ENCODE assay signal across 17 cellular contexts in the genomic region with DNA sequence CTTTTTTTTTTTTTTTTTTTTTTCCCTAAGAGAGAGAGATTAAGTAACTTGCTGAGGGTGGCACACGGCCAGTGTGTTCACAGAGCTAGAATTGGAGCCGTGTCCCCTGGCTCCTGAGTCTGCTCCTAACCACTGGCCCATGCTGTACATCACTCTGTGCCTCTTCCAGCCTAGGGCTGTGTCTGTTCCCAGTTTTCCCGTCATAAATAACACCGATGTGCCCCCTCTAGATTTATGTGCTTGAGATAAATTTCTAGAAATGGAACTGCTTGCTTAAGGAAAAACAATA. TPM values are rescaled to one million over a fixed set of nuclear protein-coding genes. Genes with fewer than 3 reads are reported as not detected.
A peak's percentile ranks its signal among the peaks of the same experiment; 100 is the strongest.
DNase-seq lines count a peak whose midpoint lies in the region; ATAC-seq and TF ChIP-seq lines count a peak whose summit lies in the region.
"Had no signal": no experiment of that assay in that cellular context is flagged by ENCODE, and none has a peak within 500 bp of the region (broad histone marks: within the 10 kb centered on the region; RNA-seq: fewer than 3 reads in every experiment).

No MANE protein-coding gene starts in this region.

- CTCF ChIA-PET in mammary epithelial cell (lab: Charles Lee; ENCODE audit: low non-redundant PET) (no interaction called here), MCF 10A (lab: Yijun Ruan, JAX) (no interaction called here)
- CTCF ChIA-PET in naive thymus-derived CD4-positive, alpha-beta T cell (lab: Charles Lee): no interaction called here

- H3K9me2 ChIP-seq in hepatocyte (replicated peaks; ENCODE audit: insufficient read depth): no peaks in the 10 kb centered on the region

- no peaks in the 10 kb centered on the region for H3K27me3 Mint-ChIP-seq in MCF 10A (ENCODE audit: insufficient read depth, unreplicated experiment)
- H3K27me3 Mint-ChIP-seq in naive thymus-derived CD4-positive, alpha-beta T cell: no peaks in the 10 kb centered on the region

- H3K4me2 ChIP-seq in mammary epithelial cell (ENCODE audit: insufficient read depth, low read depth, low read length) (peak overlapping the region; percentile 59), mesenchymal stem cell (ENCODE audit: low read length, poor library complexity, severe bottlenecking) (no peak overlapping the region), hepatocyte (no peak overlapping the region)
- H3K4me2 ChIP-seq: BLaER1 treated with 17β-estradiol and CSF1 and Interleukin-3, amounts not matched to agents 10 nM and 100 nM had no signal

- H3K9me3 ChIP-seq in mammary epithelial cell (replicated peaks; ENCODE audit: insufficient read depth, low read length): peaks cover 5% of the 10 kb centered on the region
- peaks cover 32% of the 10 kb centered on the region for H3K9me3 ChIP-seq in mesenchymal stem cell (ENCODE audit: control insufficient read depth, low read length)
- H3K9me3 ChIP-seq in tibial nerve: peaks cover 0 to 26% (median 9%) of the 10 kb centered on the region in 4 donors
- peaks cover 0 to 19% (median 0%) of the 10 kb centered on the region in 3 experiments for H3K9me3 ChIP-seq in naive thymus-derived CD4-positive, alpha-beta T cell (ENCODE audit: control insufficient read depth in 2 of 3, low read length in 3 of 3)
- peaks cover 8% of the 10 kb centered on the region for H3K9me3 ChIP-seq in hepatocyte (ENCODE audit: low read depth)

- H3K27ac ChIP-seq in mammary epithelial cell (ENCODE audit: insufficient read depth, low read depth, low read length) (no peak overlapping the region), mesenchymal stem cell (ENCODE audit: low read length, poor library complexity, severe bottlenecking) (no peak overlapping the region), tibial nerve (no peak overlapping the region), hepatocyte (no peak overlapping the region)
- no peak overlapping the region for H3K27ac ChIP-seq in naive thymus-derived CD4-positive, alpha-beta T cell (ENCODE audit: low read depth, low read length)
- H3K27ac ChIP-seq: 22Rv1; BLaER1 treated with 17β-estradiol and CSF1 and Interleukin-3, amounts not matched to agents 10 nM and 100 nM; Peyer's patch had no signal

- H3K4me1 ChIP-seq in mammary epithelial cell (ENCODE audit: insufficient read depth, low read length) (peaks cover 20% of the 10 kb centered on the region), mesenchymal stem cell (ENCODE audit: control insufficient read depth, insufficient read depth, low read depth, low read length) (peaks cover 2% of the 10 kb centered on the region), tibial nerve (peaks cover 0 to 15% (median 0%) of the 10 kb centered on the region in 4 donors), hepatocyte (ENCODE audit: insufficient read depth) (no peaks in the 10 kb centered on the region)
- H3K4me1 ChIP-seq in naive thymus-derived CD4-positive, alpha-beta T cell (ENCODE audit: control insufficient read depth in 2 of 2, insufficient read depth in 2 of 2, low read length in 2 of 2): no peaks in the 10 kb centered on the region
- H3K4me1 ChIP-seq: Peyer's patch had no signal

- H3K4ac ChIP-seq in mesenchymal stem cell (ENCODE audit: low read depth in 1 of 2, low read length in 2 of 2): no peak overlapping the region

- H2BK120ac ChIP-seq in mesenchymal stem cell (ENCODE audit: low read depth, low read length): no peak overlapping the region

- WGBS in mammary epithelial cell (ENCODE audit: low coverage, missing lambda C conversion rate): 61% methylated on average over 4 of the region's 4 CpGs
- WGBS in mesenchymal stem cell: 94% methylated on average over 4 of the region's 4 CpGs
- WGBS in tibial nerve, 2 donors: 63 to 65% methylated on average over 4 of the region's 4 CpGs
- 94% methylated on average over 4 of the region's 4 CpGs for WGBS in hepatocyte (ENCODE audit: low lambda C conversion rate, missing lambda C conversion rate)

- no peak overlapping the region for H3K14ac ChIP-seq in mesenchymal stem cell (ENCODE audit: low read length in 2 of 2)

- H3K9ac ChIP-seq in mammary epithelial cell (ENCODE audit: insufficient read depth, low read length) (no peak overlapping the region), mesenchymal stem cell (ENCODE audit: low read length) (peak overlapping the region; percentile 34)
- H3K9ac ChIP-seq: BLaER1 treated with 17β-estradiol and CSF1 and Interleukin-3, amounts not matched to agents 10 nM and 100 nM had no signal

- BruUV-seq in mammary epithelial cell (replicated peaks; lab: Mats Ljungman, UMichigan) (no TSS peak), MCF 10A (replicated peaks; lab: Mats Ljungman, UMichigan) (no TSS peak)

- no peak overlapping the region for H4K8ac ChIP-seq in mesenchymal stem cell (ENCODE audit: low read length)

- H3K9me3 Mint-ChIP-seq in MCF 10A (ENCODE audit: unreplicated experiment): peaks cover 19% of the 10 kb centered on the region
- peaks cover 0 to 31% (median 16%) of the 10 kb centered on the region in 11 donors for H3K9me3 Mint-ChIP-seq in naive thymus-derived CD4-positive, alpha-beta T cell

- H4K20me1 ChIP-seq in mammary epithelial cell (ENCODE audit: insufficient read depth, low read length) (no peaks in the 10 kb centered on the region), hepatocyte (ENCODE audit: insufficient read depth, poor library complexity, severe bottlenecking) (no peaks in the 10 kb centered on the region)

- POLR2A ChIA-PET in MCF 10A (lab: Yijun Ruan, JAX): no interaction called here
- POLR2A ChIA-PET in naive thymus-derived CD4-positive, alpha-beta T cell (lab: Charles Lee): no interaction called here

- no peak overlapping the region for H2BK15ac ChIP-seq in mesenchymal stem cell (ENCODE audit: low read depth, poor library complexity, severe bottlenecking)

- no peak for DNase-seq in mammary epithelial cell
- no peak for DNase-seq in MCF 10A (ENCODE audit: unreplicated experiment)
- DNase-seq in fibroblast of peridontal ligament (ENCODE audit: extremely low read depth): peak; percentile 40
- no peak for DNase-seq in mesenchymal stem cell
- peak; percentile 35 to 55 for DNase-seq in tibial nerve (ENCODE audit: low spot score in 2 of 2)
- DNase-seq in naive thymus-derived CD4-positive, alpha-beta T cell: no peak
- no peak for DNase-seq in hepatocyte (ENCODE audit: low spot score)
- DNase-seq: GF-D8, IMR-90, Kasumi-1, NCI-H1417, NCI-H2029 treated with DMSO at 0.1 percent for 48 hours, NCI-H510A, Peyer's patch had no signal

- H3K79me1 ChIP-seq in mesenchymal stem cell (replicated peaks; ENCODE audit: low read length, poor library complexity, severe bottlenecking): peaks cover 29% of the 10 kb centered on the region

- H3K4me3 ChIP-seq in mammary epithelial cell (replicated peaks in 1 of 3; ENCODE audit: insufficient read depth in 1 of 3, low read depth in 2 of 3, low read length in 3 of 3) (no peak overlapping the region), mesenchymal stem cell (ENCODE audit: insufficient read depth in 1 of 2, low read depth in 1 of 2, low read length in 2 of 2) (no peak overlapping the region), tibial nerve (no peak overlapping the region), hepatocyte (no peak overlapping the region)
- no peak overlapping the region for H3K4me3 ChIP-seq in naive thymus-derived CD4-positive, alpha-beta T cell (ENCODE audit: low read length)
- H3K4me3 ChIP-seq: BLaER1 treated with 17β-estradiol and CSF1 and Interleukin-3, amounts not matched to agents 10 nM and 100 nM; Peyer's patch had no signal

- H2BK5ac ChIP-seq in mesenchymal stem cell (ENCODE audit: low read depth, low read length, poor library complexity, severe bottlenecking): no peak overlapping the region

- H3K79me2 ChIP-seq in mammary epithelial cell (ENCODE audit: insufficient read depth, low read length) (no peaks in the 10 kb centered on the region), hepatocyte (no peaks in the 10 kb centered on the region)

- TF ChIP-seq POLR2A in tibial nerve (IDR thresholded peaks at IDR 0.05): no peak

- in situ Hi-C loops in mammary epithelial cell (cut with MboI; ENCODE audit: low sequenced_read_pairs in 2 of 2): no loop called here

- H2AFZ ChIP-seq in mammary epithelial cell (ENCODE audit: low read depth, low read length) (no peak overlapping the region), mesenchymal stem cell (ENCODE audit: low read depth, low read length) (no peak overlapping the region), hepatocyte (no peak overlapping the region)

- no peak overlapping the region for H2BK12ac ChIP-seq in mesenchymal stem cell (ENCODE audit: low read length in 2 of 2)

- no peak overlapping the region for H3K23ac ChIP-seq in mesenchymal stem cell (ENCODE audit: low read length in 2 of 2)

- H3K36me3 Mint-ChIP-seq in MCF 10A (ENCODE audit: insufficient read depth, unreplicated experiment): peaks cover 79% of the 10 kb centered on the region
- peaks cover 42 to 85% (median 44%) of the 10 kb centered on the region in 5 donors for H3K36me3 Mint-ChIP-seq in naive thymus-derived CD4-positive, alpha-beta T cell

- no peak for ATAC-seq in naive thymus-derived CD4-positive, alpha-beta T cell
- no peak for ATAC-seq in GM18517 (IDR thresholded peaks at IDR 0.05; ENCODE audit: unreplicated experiment)

- H3K27ac Mint-ChIP-seq in MCF 10A (ENCODE audit: low read depth, unreplicated experiment): no peak overlapping the region
- H3K27ac Mint-ChIP-seq in naive thymus-derived CD4-positive, alpha-beta T cell: peak overlapping the region in 1 of 9 donors; percentile 32

- TF ChIP-seq CTCF in mammary epithelial cell (conservative IDR thresholded peaks at IDR 0.05 in 1 of 2, IDR thresholded peaks at IDR 0.05 in 1 of 2; ENCODE audit: extremely low read depth in 1 of 2, insufficient read depth in 1 of 2, low read depth in 1 of 2, low read length in 2 of 2) (no peak), MCF 10A (IDR thresholded peaks at IDR 0.05; ENCODE audit: unreplicated experiment) (no peak), tibial nerve (IDR thresholded peaks at IDR 0.05) (no peak), hepatocyte (IDR thresholded peaks at IDR 0.05; ENCODE audit: poor library complexity) (no peak)

- H4K91ac ChIP-seq in mesenchymal stem cell (ENCODE audit: low read length): no peak overlapping the region

- intact Hi-C loops in mammary epithelial cell (cut with micrococcal nuclease): no loop called here
- intact Hi-C loops in MCF 10A (cut with micrococcal nuclease): no loop called here
- intact Hi-C loops in naive thymus-derived CD4-positive, alpha-beta T cell (cut with micrococcal nuclease): no loop called here

- H3K36me3 ChIP-seq in mammary epithelial cell (ENCODE audit: insufficient read depth, low read length) (peaks cover 7% of the 10 kb centered on the region), mesenchymal stem cell (ENCODE audit: control insufficient read depth in 1 of 2, insufficient read depth in 2 of 2, low read depth in 1 of 2, low read length in 2 of 2) (peaks cover 68 to 74% of the 10 kb centered on the region in 2 experiments), tibial nerve (peaks cover 0 to 95% (median 3%) of the 10 kb centered on the region in 3 donors), hepatocyte (replicated peaks; ENCODE audit: insufficient read depth, low read depth) (peaks cover 6% of the 10 kb centered on the region)
- peaks cover 5 to 64% (median 7%) of the 10 kb centered on the region in 3 experiments for H3K36me3 ChIP-seq in naive thymus-derived CD4-positive, alpha-beta T cell (ENCODE audit: control insufficient read depth in 2 of 3, insufficient read depth in 3 of 3, low read length in 3 of 3)

- H3K4me3 Mint-ChIP-seq in MCF 10A (ENCODE audit: unreplicated experiment): no peak overlapping the region
- H3K4me3 Mint-ChIP-seq in naive thymus-derived CD4-positive, alpha-beta T cell: no peak overlapping the region

- H3K18ac ChIP-seq in mesenchymal stem cell (ENCODE audit: low read depth in 1 of 2, low read length in 2 of 2): no peak overlapping the region

- H3K4me1 Mint-ChIP-seq in MCF 10A (ENCODE audit: insufficient read depth, unreplicated experiment): no peaks in the 10 kb centered on the region
- peaks cover 0 to 19% (median 0%) of the 10 kb centered on the region in 7 donors for H3K4me1 Mint-ChIP-seq in naive thymus-derived CD4-positive, alpha-beta T cell

- no peaks in the 10 kb centered on the region for H3K27me3 ChIP-seq in mammary epithelial cell (ENCODE audit: insufficient read depth, low read length)
- H3K27me3 ChIP-seq in mesenchymal stem cell (ENCODE audit: control insufficient read depth in 1 of 2, insufficient read depth in 1 of 2, low read length in 2 of 2): no peaks in the 10 kb centered on the region
- no peaks in the 10 kb centered on the region for H3K27me3 ChIP-seq in tibial nerve
- no peaks in the 10 kb centered on the region for H3K27me3 ChIP-seq in naive thymus-derived CD4-positive, alpha-beta T cell (ENCODE audit: control insufficient read depth in 2 of 2, insufficient read depth in 2 of 2, low read length in 2 of 2)
- no peaks in the 10 kb centered on the region for H3K27me3 ChIP-seq in hepatocyte
- H3K27me3 ChIP-seq: BLaER1 treated with 17β-estradiol and CSF1 and Interleukin-3, amounts not matched to agents 10 nM and 100 nM; Peyer's patch had no signal

- dilution Hi-C loops in mammary epithelial cell (cut with HindIII; ENCODE audit: low sequenced_read_pairs): no loop called here

- H2AK5ac ChIP-seq in mesenchymal stem cell (ENCODE audit: low read length, severe bottlenecking): no peak overlapping the region

- no peak for TF ChIP-seq EP300 in tibial nerve (IDR thresholded peaks at IDR 0.05)

RNA-seq across cellular contexts. Expression of gene NDUFA10, which starts 58.4 kb away (rescaled TPM):
- total RNA-seq in mammary epithelial cell (100 to 1,000 TPM in 1 of 2 donors, 10 to 100 TPM in 1; 75.2 to 127 TPM), MCF 10A (2022) (140 and 151 TPM in 2 replicates), tibial nerve (100 to 1,000 TPM in 3 of 4 donors, 10 to 100 TPM in 1; 82.3 to 145 (median 102) TPM), hepatocyte (96.5 and 107 TPM in 2 replicates)
- polyA plus RNA-seq in mammary epithelial cell (119 TPM), hepatocyte (142 and 165 TPM in 2 replicates)
- 72.8 TPM for polyA minus RNA-seq in mammary epithelial cell
- 103 TPM for polyA plus RNA-seq in mesenchymal stem cell (2013, experiment 1 of 2)
- 102 TPM for polyA plus RNA-seq in mesenchymal stem cell (2013, experiment 2 of 2)
- 100 to 1,000 TPM in 1 of 5 experiments, 10 to 100 TPM in 4; 92.1 to 106 (median 92.5) TPM for total RNA-seq in naive thymus-derived CD4-positive, alpha-beta T cell
- 100 to 1,000 TPM; 134 to 136 TPM for polyA plus RNA-seq in naive thymus-derived CD4-positive, alpha-beta T cell

Comparison
In these comparisons a context has a peak if more than half of its experiments do, and no peak if none do; other contexts are left out.
1. DNase-seq: peak in fibroblast of peridontal ligament (single experiment) and tibial nerve (2 of 2); none in mammary epithelial cell (single experiment), MCF 10A (single experiment), mesenchymal stem cell (single experiment), naive thymus-derived CD4-positive, alpha-beta T cell (0 of 9) and hepatocyte (single experiment).